ENCODE assay signal across 8 cellular contexts in genomic region chr9:120892748-120893584, GRCh38.
DNase-seq lines count a peak whose midpoint lies in the region; ATAC-seq lines count a peak whose summit lies in the region.

No MANE protein-coding gene starts in this region.

- peak; percentile 71 for ATAC-seq in GM18502 (IDR thresholded peaks at IDR 0.05; ENCODE audit: poor library complexity, unreplicated experiment)

- DNase-seq in HCEC 1CT (peak; percentile 96), LoVo (ENCODE audit: low spot score) (peak; percentile 45), T1000 (lab: John Stamatoyannopoulos, UW) (peak; percentile 23), NCI-H345 treated with DMSO at 0.1 percent for 48 hours (lab: John Stamatoyannopoulos, UW; ENCODE audit: unreplicated experiment) (no peak), medulla oblongata (ENCODE audit: extremely low spot score) (no peak)
- peak; percentile 64 for DNase-seq in effector CD4-positive, alpha-beta T cell
- peak; percentile 74 for DNase-seq in stimulated activated CD4-positive, alpha-beta T cell treated with anti-CD3 and anti-CD28 coated beads, Interleukin-4, amount 100 ng/mL, for 24 hours

Comparison
In these comparisons a context has a peak if more than half of its experiments do, and no peak if none do; other contexts are left out.
1. DNase-seq: peak in HCEC 1CT (single experiment), LoVo (single experiment), T1000 (single experiment), effector CD4-positive, alpha-beta T cell (single experiment) and stimulated activated CD4-positive, alpha-beta T cell treated with anti-CD3 and anti-CD28 coated beads, Interleukin-4, amount 100 ng/mL, for 24 hours (single experiment); none in NCI-H345 treated with DMSO at 0.1 percent for 48 hours (single experiment) and medulla oblongata (single experiment).